Comparison of ENCODE assay signal across 18 cellular contexts in the genomic region with DNA sequence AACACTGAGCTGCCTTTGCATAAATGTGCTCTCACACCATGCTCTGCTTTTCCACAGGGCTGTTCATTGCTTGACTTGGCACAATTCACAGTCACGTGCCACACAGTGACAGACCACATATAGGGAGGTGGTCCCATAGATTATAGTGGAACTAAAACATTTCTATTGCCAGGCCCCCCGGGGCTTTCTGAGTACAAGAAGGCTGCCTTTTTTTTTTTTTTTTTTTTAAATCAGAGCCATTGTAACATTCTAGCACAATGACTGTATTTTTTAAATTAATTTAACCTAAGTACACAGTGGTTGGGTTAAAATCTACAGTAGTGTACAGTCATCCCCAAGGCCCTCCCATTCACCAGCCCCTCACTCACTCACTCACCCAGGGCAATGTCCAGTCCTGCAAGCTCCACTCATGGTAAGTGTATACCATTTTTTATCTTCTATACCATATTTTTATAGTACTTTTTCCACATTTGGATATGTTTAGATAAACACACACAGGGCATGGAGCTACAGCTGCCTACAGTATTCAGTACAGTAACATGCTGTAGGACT.
A peak's percentile ranks its signal among the peaks of the same experiment; 100 is the strongest.
DNase-seq lines count a peak whose midpoint lies in the region; ATAC-seq and TF ChIP-seq lines count a peak whose summit lies in the region.
"Had no signal": no experiment of that assay in that cellular context is flagged by ENCODE, and none has a peak within 500 bp of the region (broad histone marks: within the 10 kb centered on the region; RNA-seq: fewer than 3 reads in every experiment).

No MANE protein-coding gene starts in this region.

- no peak overlapping the region for H3K4me2 ChIP-seq in neuronal stem cell (ENCODE audit: insufficient read depth, low read length, poor library complexity, severe bottlenecking)
- H3K4me2 ChIP-seq: A549 had no signal

- H3K4me3 ChIP-seq in heart left ventricle (no peak overlapping the region), astrocyte of the spinal cord (ENCODE audit: low read depth, low read length) (no peak overlapping the region), neuronal stem cell (ENCODE audit: low read length in 2 of 2) (no peak overlapping the region), uterus (no peak overlapping the region)
- H3K4me3 ChIP-seq: A549, Peyer's patch had no signal

- no peak overlapping the region for H4K91ac ChIP-seq in neuronal stem cell (ENCODE audit: low read depth, low read length, poor library complexity)

- no peak overlapping the region for H2AFZ ChIP-seq in neuronal stem cell (ENCODE audit: low read length)

- H2AK5ac ChIP-seq in neuronal stem cell (ENCODE audit: low read depth, low read length): no peak overlapping the region

- no peak overlapping the region for H4K8ac ChIP-seq in neuronal stem cell (ENCODE audit: low read depth, low read length)

- no peak overlapping the region for H3K4ac ChIP-seq in neuronal stem cell (ENCODE audit: low read length)

- H3K14ac ChIP-seq in neuronal stem cell (ENCODE audit: low read length): no peak overlapping the region

- H3K27me3 ChIP-seq in heart left ventricle (no peaks in the 10 kb centered on the region), neuronal stem cell (ENCODE audit: control insufficient read depth in 3 of 3, insufficient read depth in 3 of 3, low read depth in 1 of 3, low read length in 3 of 3) (peaks cover 0 to 3% (median 0%) of the 10 kb centered on the region in 3 experiments), uterus (no peaks in the 10 kb centered on the region)
- H3K27me3 ChIP-seq: Peyer's patch had no signal

- H3K79me1 ChIP-seq in neuronal stem cell (ENCODE audit: low read depth, low read length): no peaks in the 10 kb centered on the region

- no peak overlapping the region for H2BK15ac ChIP-seq in neuronal stem cell (ENCODE audit: low read length)

- no peak overlapping the region for H2BK120ac ChIP-seq in neuronal stem cell (ENCODE audit: low read depth, low read length)

- H2BK5ac ChIP-seq in neuronal stem cell (ENCODE audit: low read length): no peak overlapping the region

- WGBS in heart left ventricle, 4 donors: 83 to 92% (median 85%) methylated on average over 2 of the region's 2 CpGs
- no CpG with 5 or more reads among the region's 2 CpGs for WGBS in neuronal stem cell (ENCODE audit: extremely low coverage in 2 of 2, insufficient read length in 2 of 2, insufficient replicate concordance in 1 of 2), 2 donors

- intact Hi-C loops in heart left ventricle (cut with DNase I) (loop anchor here in 9 of 10 donors (5.0 to 10.0 kb wide), 4 partner anchors 247 to 317 kb away; a partner anchor contains a TSS), Right ventricle myocardium superior (cut with DNase I) (loop anchor here (5.0 kb wide), 1 partner anchor 255 kb away; a partner anchor contains a TSS), uterus (cut with DNase I; ENCODE audit: low total_unique reads) (no loop called here)

- H3K36me3 ChIP-seq in heart left ventricle (no peaks in the 10 kb centered on the region), neuronal stem cell (replicated peaks in 1 of 2; ENCODE audit: control insufficient read depth in 2 of 2, insufficient read depth in 2 of 2, low read length in 2 of 2) (no peaks in the 10 kb centered on the region), uterus (no peaks in the 10 kb centered on the region)
- H3K36me3 ChIP-seq: Peyer's patch had no signal

- no peak overlapping the region for H3K18ac ChIP-seq in neuronal stem cell (ENCODE audit: low read length)

- TF ChIP-seq POLR2A in heart left ventricle (IDR thresholded peaks at IDR 0.05) (no peak), uterus (IDR thresholded peaks at IDR 0.05) (no peak)

- H2BK12ac ChIP-seq in neuronal stem cell (ENCODE audit: low read length): peak overlapping the region; percentile 60

- in situ Hi-C loops in astrocyte of the spinal cord (cut with HindIII; ENCODE audit: low sequenced_read_pairs): no loop called here

- H3K23ac ChIP-seq in neuronal stem cell (ENCODE audit: low read depth, low read length, poor library complexity): no peak overlapping the region

- peak overlapping the region in 9 of 12 donors; percentile 43 to 82 (median 75) for H3K27ac ChIP-seq in heart left ventricle
- H3K27ac ChIP-seq in neuronal stem cell (replicated peaks; ENCODE audit: low read length): no peak overlapping the region
- H3K27ac ChIP-seq in uterus: peak overlapping the region; percentile 81 to 88

- H3K9ac ChIP-seq in neuronal stem cell (ENCODE audit: low read depth, low read length, poor library complexity): no peak overlapping the region

- peaks cover 0 to 36% (median 12%) of the 10 kb centered on the region in 12 donors for H3K4me1 ChIP-seq in heart left ventricle
- H3K4me1 ChIP-seq in neuronal stem cell (ENCODE audit: control insufficient read depth in 2 of 2, insufficient read depth in 1 of 2, low read depth in 1 of 2, low read length in 2 of 2): peaks cover 0 to 2% of the 10 kb centered on the region in 2 donors
- H3K4me1 ChIP-seq in uterus: peaks cover 0 to 6% of the 10 kb centered on the region in 2 donors
- H3K4me1 ChIP-seq: A549, Peyer's patch had no signal

- ATAC-seq in heart left ventricle (no peak), Right ventricle myocardium superior (ENCODE audit: poor library complexity) (no peak), HG02759 (IDR thresholded peaks at IDR 0.05; ENCODE audit: unreplicated experiment) (no peak)
- ATAC-seq: sciatic nerve had no signal

- no peak for DNase-seq in heart left ventricle
- no peak for DNase-seq in Right ventricle myocardium superior
- peak; percentile 96 for DNase-seq in astrocyte of the spinal cord (ENCODE audit: low read depth, low spot score)
- no peak for DNase-seq in neuronal stem cell (ENCODE audit: low spot score)
- DNase-seq in uterus: no peak
- no peak for DNase-seq in RPMI8226
- DNase-seq in NCI-H82 (lab: John Stamatoyannopoulos, UW): no peak
- DNase-seq: activated CD4-positive, alpha-beta T cell treated with anti-CD3 and anti-CD28 coated beads, Interleukin-2, amount 50 U/mL, for 1 hour; activated naive CD4-positive, alpha-beta T cell treated with Interleukin-2 at 50 U/mL for 16 hours; effector CD8-positive, alpha-beta T cell; NCI-H2107; NCI-H748 treated with DMSO at 0.1 percent for 48 hours; nucleus accumbens; Peyer's patch; stimulated activated CD4-positive, alpha-beta T cell treated with anti-CD3 and anti-CD28 coated beads, Interleukin-4, amount 100 ng/mL, for 1 hour had no signal

- H3K9me3 ChIP-seq in heart left ventricle (no peaks in the 10 kb centered on the region), neuronal stem cell (replicated peaks in 1 of 2; ENCODE audit: control insufficient read depth in 2 of 2, insufficient read depth in 1 of 2, low read depth in 1 of 2, low read length in 2 of 2) (no peaks in the 10 kb centered on the region), uterus (no peaks in the 10 kb centered on the region)
- H3K9me3 ChIP-seq: A549, Peyer's patch had no signal

- TF ChIP-seq CTCF in heart left ventricle (IDR thresholded peaks at IDR 0.05): no peak
- TF ChIP-seq CTCF in astrocyte of the spinal cord (IDR thresholded peaks at IDR 0.05; ENCODE audit: low read depth, low read length): no peak
- no peak for TF ChIP-seq CTCF in uterus (IDR thresholded peaks at IDR 0.05)
